Comparison of ENCODE assay signal across 13 cellular contexts in genomic region chr5:31987985-31988710, GRCh38.
DNase-seq lines count a peak whose midpoint lies in the region; ATAC-seq and TF ChIP-seq lines count a peak whose summit lies in the region.
"Had no signal": no experiment of that assay in that cellular context is flagged by ENCODE, and none has a peak within 500 bp of the region (broad histone marks: within the 10 kb centered on the region; RNA-seq: fewer than 3 reads in every experiment).

No MANE protein-coding gene starts in this region.

- H2AFZ ChIP-seq in PC-3 (ENCODE audit: low read length), result no peak overlapping the region
- H2AFZ ChIP-seq in osteoblast (ENCODE audit: low read length), result no peak overlapping the region
- H2AFZ ChIP-seq: GM23338 had no signal

- no peaks in the 10 kb centered on the region for H3K9me3 ChIP-seq in PC-3 (ENCODE audit: low read length)
- no peaks in the 10 kb centered on the region for H3K9me3 ChIP-seq in osteoblast (ENCODE audit: low read depth, low read length)

- H3K27ac ChIP-seq in PC-3 (ENCODE audit: low read length) (peak overlapping the region; percentile 46), osteoblast (ENCODE audit: low read depth, low read length) (no peak overlapping the region)

- peaks cover 45% of the 10 kb centered on the region for H3K36me3 Mint-ChIP-seq in endothelial cell (ENCODE audit: low read depth, unreplicated experiment)
- H3K36me3 Mint-ChIP-seq in activated CD8-positive, alpha-beta T cell treated with anti-CD3 and anti-CD28 coated beads, Interleukin-2, amount 10 ng/mL, durations not matched to agents 7 days and 5 days (ENCODE audit: low read depth), result no peaks in the 10 kb centered on the region

- H3K9me2 ChIP-seq in PC-3 (replicated peaks; ENCODE audit: low read length), result no peaks in the 10 kb centered on the region

- no peaks in the 10 kb centered on the region for H3K27me3 ChIP-seq in PC-3 (ENCODE audit: low read length)
- H3K27me3 ChIP-seq in osteoblast (ENCODE audit: insufficient read depth, low read length), result no peaks in the 10 kb centered on the region

- TF ChIP-seq CTCF in PC-3 (conservative IDR thresholded peaks at IDR 0.05; ENCODE audit: low read depth, low read length), result no peak
- no peak for TF ChIP-seq CTCF in endothelial cell (IDR thresholded peaks at IDR 0.05; ENCODE audit: unreplicated experiment)
- no peak for TF ChIP-seq CTCF in osteoblast (IDR thresholded peaks at IDR 0.05; ENCODE audit: extremely low read depth, low read depth, low read length)

- CTCF ChIA-PET in PC-3 (lab: Charles Lee), result interaction anchor here (0.6 to 1.1 kb wide), 3 partner anchors 25 to 393 kb away, joined by 3 to 6 read pairs (median 5); no protein-coding TSS in a partner anchor
- CTCF ChIA-PET in activated CD8-positive, alpha-beta T cell treated with anti-CD3 and anti-CD28 coated beads, Interleukin-2, amount 10 ng/mL, durations not matched to agents 7 days and 5 days (lab: Charles Lee), result no interaction called here

- H3K4me1 Mint-ChIP-seq in endothelial cell (ENCODE audit: unreplicated experiment), result no peaks in the 10 kb centered on the region
- H3K4me1 Mint-ChIP-seq in activated CD8-positive, alpha-beta T cell treated with anti-CD3 and anti-CD28 coated beads, Interleukin-2, amount 10 ng/mL, durations not matched to agents 7 days and 5 days (ENCODE audit: low read depth), result no peaks in the 10 kb centered on the region

- no peaks in the 10 kb centered on the region for H3F3A ChIP-seq in PC-3 (ENCODE audit: low read length, unreplicated experiment)

- DNase-seq in Daoy (ENCODE audit: low read depth), result peak; percentile 95
- DNase-seq in PC-3, result peak; percentile 99
- no peak for DNase-seq in endothelial cell (ENCODE audit: low spot score)
- DNase-seq in osteoblast (ENCODE audit: insufficient read length, low spot score, missing footprints), result peak; percentile 85
- DNase-seq in activated CD8-positive, alpha-beta T cell treated with anti-CD3 and anti-CD28 coated beads, Interleukin-2, amount 10 ng/mL, durations not matched to agents 7 days and 5 days, result no peak
- DNase-seq in stimulated activated naive CD4-positive, alpha-beta T cell treated with Interleukin-2 at 50 U/mL for 16 hours (lab: John Stamatoyannopoulos, UW), result no peak
- DNase-seq: activated naive CD4-positive, alpha-beta T cell treated with anti-CD3 and anti-CD28 coated beads for 36 hours; NCI-H2029 treated with DMSO at 0.1 percent for 48 hours had no signal

- peak overlapping the region; percentile 48 for H3K4me2 ChIP-seq in PC-3 (ENCODE audit: low read length)
- H3K4me2 ChIP-seq in osteoblast (ENCODE audit: insufficient read depth, low read length), result peak overlapping the region; percentile 49
- H3K4me2 ChIP-seq: GM23338 had no signal

- intact Hi-C loops in PC-3 (cut with micrococcal nuclease), result loop anchor here (5.0 to 10.0 kb wide), 3 partner anchors 69 to 161 kb away; no protein-coding TSS in a partner anchor

- POLR2A ChIA-PET in PC-3 (lab: Charles Lee; ENCODE audit: unreplicated experiment), result interaction anchor here (0.5 to 0.7 kb wide), 2 partner anchors 105 to 500 kb away, joined by 3 read pairs; no protein-coding TSS in a partner anchor
- POLR2A ChIA-PET in activated CD8-positive, alpha-beta T cell treated with anti-CD3 and anti-CD28 coated beads, Interleukin-2, amount 10 ng/mL, durations not matched to agents 7 days and 5 days (lab: Charles Lee), result no interaction called here

- H3K27me3 Mint-ChIP-seq in endothelial cell (ENCODE audit: unreplicated experiment), result peaks cover 5% of the 10 kb centered on the region
- no peaks in the 10 kb centered on the region for H3K27me3 Mint-ChIP-seq in activated CD8-positive, alpha-beta T cell treated with anti-CD3 and anti-CD28 coated beads, Interleukin-2, amount 10 ng/mL, durations not matched to agents 7 days and 5 days (ENCODE audit: low read depth)

- peak overlapping the region; percentile 37 for H3K27ac Mint-ChIP-seq in endothelial cell (ENCODE audit: unreplicated experiment)
- no peak overlapping the region for H3K27ac Mint-ChIP-seq in activated CD8-positive, alpha-beta T cell treated with anti-CD3 and anti-CD28 coated beads, Interleukin-2, amount 10 ng/mL, durations not matched to agents 7 days and 5 days
- H3K27ac Mint-ChIP-seq: activated naive CD4-positive, alpha-beta T cell treated with anti-CD3 and anti-CD28 coated beads for 36 hours; GM23338 had no signal

- peak overlapping the region; percentile 76 for H3K4me3 Mint-ChIP-seq in endothelial cell (ENCODE audit: unreplicated experiment)
- H3K4me3 Mint-ChIP-seq in activated CD8-positive, alpha-beta T cell treated with anti-CD3 and anti-CD28 coated beads, Interleukin-2, amount 10 ng/mL, durations not matched to agents 7 days and 5 days, result no peak overlapping the region
- H3K4me3 Mint-ChIP-seq: activated naive CD4-positive, alpha-beta T cell treated with anti-CD3 and anti-CD28 coated beads for 36 hours; GM23338 had no signal

- peaks cover 45% of the 10 kb centered on the region for H3K4me1 ChIP-seq in PC-3 (ENCODE audit: insufficient read depth, low read length)
- H3K4me1 ChIP-seq in osteoblast (ENCODE audit: insufficient read depth, low read length), result peaks cover 32% of the 10 kb centered on the region

- no peaks in the 10 kb centered on the region for H3K79me2 ChIP-seq in PC-3 (ENCODE audit: low read length)
- H3K79me2 ChIP-seq in osteoblast (ENCODE audit: insufficient read depth, low read length), result no peaks in the 10 kb centered on the region

- H3K9me3 Mint-ChIP-seq in endothelial cell (ENCODE audit: unreplicated experiment), result no peaks in the 10 kb centered on the region
- H3K9me3 Mint-ChIP-seq in activated CD8-positive, alpha-beta T cell treated with anti-CD3 and anti-CD28 coated beads, Interleukin-2, amount 10 ng/mL, durations not matched to agents 7 days and 5 days (ENCODE audit: insufficient read depth), result no peaks in the 10 kb centered on the region

- ATAC-seq in PC-3 (peak; percentile 84), GM19395 (IDR thresholded peaks at IDR 0.05; ENCODE audit: unreplicated experiment) (no peak), HG03457 (IDR thresholded peaks at IDR 0.05; ENCODE audit: unreplicated experiment) (no peak)
- ATAC-seq in activated CD8-positive, alpha-beta T cell treated with anti-CD3 and anti-CD28 coated beads, Interleukin-2, amount 10 ng/mL, durations not matched to agents 7 days and 5 days, result no peak
- ATAC-seq: activated CD4-positive, CD25-positive, alpha-beta regulatory T cell treated with anti-CD3 and anti-CD28 coated beads, Interleukin-2, amount 50 U/mL, for 24 hours; GM23338; Panc1 had no signal

- no peak overlapping the region; the same call in 1 of the 2 replicates for H3K9ac ChIP-seq in PC-3 (ENCODE audit: low read length)

- H4K20me1 ChIP-seq in PC-3 (ENCODE audit: low read length) (no peaks in the 10 kb centered on the region), osteoblast (ENCODE audit: insufficient read depth, low read length) (no peaks in the 10 kb centered on the region)

- H3K4me3 ChIP-seq in PC-3 (ENCODE audit: low read length), result no peak overlapping the region
- H3K4me3 ChIP-seq in osteoblast (ENCODE audit: insufficient read depth, low read length), result peak overlapping the region; percentile 23
- H3K4me3 ChIP-seq: GM23338 had no signal

- BruUV-seq in PC-3 (replicated peaks; lab: Mats Ljungman, UMichigan), result no TSS peak

- H3K36me3 ChIP-seq in PC-3 (ENCODE audit: low read depth, low read length) (no peaks in the 10 kb centered on the region; the same call in 1 of the 2 replicates), osteoblast (ENCODE audit: insufficient read depth, low read length) (no peaks in the 10 kb centered on the region)

Comparison
In these comparisons a context has a peak if more than half of its experiments do, and no peak if none do; other contexts are left out.
1. DNase-seq: peak in Daoy (single experiment), PC-3 (single experiment) and osteoblast (single experiment); none in endothelial cell (single experiment), activated CD8-positive, alpha-beta T cell treated with anti-CD3 and anti-CD28 coated beads, Interleukin-2, amount 10 ng/mL, durations not matched to agents 7 days and 5 days (single experiment) and stimulated activated naive CD4-positive, alpha-beta T cell treated with Interleukin-2 at 50 U/mL for 16 hours (single experiment).